ENCODE assay signal across 27 cellular contexts in genomic region chr2:79200762-79201161, GRCh38. TPM values are rescaled to one million over a fixed set of nuclear protein-coding genes. Genes with fewer than 3 reads are reported as not detected.
"Had no signal": no experiment of that assay in that cellular context is flagged by ENCODE, and none has a peak within 500 bp of the region (broad histone marks: within the 10 kb centered on the region; RNA-seq: fewer than 3 reads in every experiment).

No MANE protein-coding gene starts in this region.

- H3K27me3 ChIP-seq: brain microvascular endothelial cell, cardiac muscle cell had no signal

- H3K9ac ChIP-seq: SK-N-SH had no signal

- ATAC-seq: activated CD8-positive, alpha-beta T cell treated with anti-CD3 and anti-CD28 coated beads for 36 hours; activated T-cell treated with anti-CD3 and anti-CD28 coated beads, Interleukin-2, amount 50 U/mL, for 72 hours; Panc1; Right ventricle myocardium inferior had no signal

- H3K27ac ChIP-seq: brain microvascular endothelial cell, cardiac muscle cell, VCaP had no signal

- DNase-seq: activated CD4-positive, alpha-beta T cell treated with anti-CD3 and anti-CD28 coated beads for 4 hours; activated CD8-positive, alpha-beta memory T cell treated with anti-CD3 and anti-CD28 coated beads, Interleukin-2, amount 50 U/mL, for 4 hours; activated CD8-positive, alpha-beta T cell treated with anti-CD3 and anti-CD28 coated beads for 36 hours; activated gamma-delta T cell treated with Interleukin-2 at 50 U/mL for 16 hours; activated naive CD4-positive, alpha-beta T cell treated with anti-CD3 and anti-CD28 coated beads, Interleukin-2, amount 10 ng/mL, durations not matched to agents 7 days and 5 days; activated naive CD8-positive, alpha-beta T cell treated with anti-CD3 and anti-CD28 coated beads for 36 hours; activated T-cell treated with anti-CD3 and anti-CD28 coated beads, Interleukin-2, amount 50 U/mL, for 72 hours; brain microvascular endothelial cell; NCI-H1048; NCI-H2029; NCI-H2107; NCI-H2171 treated with DMSO at 0.1 percent for 48 hours; NCI-H226; NCI-H526; NCI-H774; NK-92 treated with Interleukin-12 subunit alpha and Interleukin-12 subunit beta, amount 100 ng/mL, for 24 hours; OCI-M1; RPMI8226; SK-N-SH; T-helper 1 cell had no signal

- H3K4me2 ChIP-seq: SK-N-SH had no signal

- H3K4me3 ChIP-seq: cardiac muscle cell had no signal

- H3K36me3 ChIP-seq: brain microvascular endothelial cell, cardiac muscle cell had no signal

RNA-seq across cellular contexts. Expression of gene REG3A, which starts 41.2 kb away (rescaled TPM):
- total RNA-seq: activated CD8-positive, alpha-beta T cell treated with anti-CD3 and anti-CD28 coated beads for 36 hours; activated naive CD8-positive, alpha-beta T cell treated with anti-CD3 and anti-CD28 coated beads for 36 hours; activated T-cell treated with anti-CD3 and anti-CD28 coated beads, Interleukin-2, amount 50 U/mL, for 72 hours; activated T-helper 2 cell treated with anti-CD3 and anti-CD28 coated beads, Interferon-gamma antibody, Interleukin-2, Interleukin-4, amounts not matched to agents 10 μg/mL and 5 μg/mL and 100 μg/mL, durations not matched to agents 14 hours and 24 hours and 36 hours; NCI-H460; Right ventricle myocardium inferior; T-helper 2 cell treated with Interferon-gamma antibody and Interleukin-4, amounts not matched to agents 100 ng/mL and 5 ng/mL, for 36 hours had no signal
- polyA plus RNA-seq: SK-N-SH had no signal
